In genomic region chr7:92158660-92159575, GRCh38 we compare ENCODE assay signal across 12 cellular contexts. TPM values are rescaled to one million over a fixed set of nuclear protein-coding genes. Genes with fewer than 3 reads are reported as not detected.
A peak's percentile ranks its signal among the peaks of the same experiment; 100 is the strongest.
DNase-seq lines count a peak whose midpoint lies in the region; ATAC-seq and TF ChIP-seq lines count a peak whose summit lies in the region.
"Had no signal": no experiment of that assay in that cellular context is flagged by ENCODE, and none has a peak within 500 bp of the region (broad histone marks: within the 10 kb centered on the region; RNA-seq: fewer than 3 reads in every experiment).

No MANE protein-coding gene starts in this region.

- H3K79me2 ChIP-seq in SK-N-SH (ENCODE audit: insufficient read depth) (no peaks in the 10 kb centered on the region), trophoblast cell (ENCODE audit: control insufficient read depth, insufficient read depth, low read length, poor library complexity) (no peaks in the 10 kb centered on the region)

- H3K36me3 ChIP-seq in SK-N-SH (replicated peaks in 1 of 2; ENCODE audit: control insufficient read depth in 1 of 2, insufficient read depth in 2 of 2, low read length in 1 of 2) (no peaks in the 10 kb centered on the region), skeletal muscle satellite cell (ENCODE audit: insufficient read depth, low read length) (no peaks in the 10 kb centered on the region), trophoblast cell (ENCODE audit: control insufficient read depth in 1 of 2, insufficient read depth in 2 of 2, low read length in 2 of 2) (no peaks in the 10 kb centered on the region)
- H3K36me3 ChIP-seq: SJCRH30 had no signal

- H3K4me3 ChIP-seq in SK-N-SH (ENCODE audit: low read depth in 2 of 2, low read length in 1 of 2) (no peak overlapping the region; a peak in 1 of 4 replicates), skeletal muscle satellite cell (ENCODE audit: low read length) (peak overlapping the region; percentile 4), trophoblast cell (ENCODE audit: low read depth, low read length) (no peak overlapping the region)
- H3K4me3 ChIP-seq: SJCRH30 had no signal

- no peak overlapping the region for H2AK5ac ChIP-seq in trophoblast cell (ENCODE audit: low read length)

- H3K9me2 ChIP-seq in SK-N-SH: no peaks in the 10 kb centered on the region

- H2AFZ ChIP-seq in SK-N-SH (ENCODE audit: low read depth) (peak overlapping the region; percentile 2; the same call in 1 of the 2 replicates), trophoblast cell (ENCODE audit: insufficient read depth, low read length, poor library complexity) (no peak overlapping the region)

- H3K23ac ChIP-seq in trophoblast cell (ENCODE audit: low read length): no peak overlapping the region

- no peak overlapping the region for H3K27ac Mint-ChIP-seq in WTC11
- no peak overlapping the region for H3K27ac Mint-ChIP-seq in activated CD8-positive, alpha-beta T cell treated with anti-CD3 and anti-CD28 coated beads, Interleukin-2, amount 10 ng/mL, durations not matched to agents 7 days and 5 days

- no peak overlapping the region for H3K14ac ChIP-seq in trophoblast cell (ENCODE audit: low read length)

- no peak for TF ChIP-seq RAD21 in SK-N-SH (IDR thresholded peaks at IDR 0.05; ENCODE audit: low read length)

- no peak overlapping the region for H2BK5ac ChIP-seq in trophoblast cell (ENCODE audit: low read depth, low read length, poor library complexity)

- H3K4ac ChIP-seq in trophoblast cell (ENCODE audit: low read depth, low read length): no peak overlapping the region

- H4K91ac ChIP-seq in trophoblast cell (ENCODE audit: low read depth, low read length): no peak overlapping the region

- no peaks in the 10 kb centered on the region for H3K36me3 Mint-ChIP-seq in WTC11
- no peaks in the 10 kb centered on the region for H3K36me3 Mint-ChIP-seq in activated CD8-positive, alpha-beta T cell treated with anti-CD3 and anti-CD28 coated beads, Interleukin-2, amount 10 ng/mL, durations not matched to agents 7 days and 5 days (ENCODE audit: low read depth)

- ATAC-seq in GM18870 (IDR thresholded peaks at IDR 0.05; ENCODE audit: unreplicated experiment): peak; percentile 72
- ATAC-seq in HG02870 (IDR thresholded peaks at IDR 0.05; ENCODE audit: unreplicated experiment): peak; percentile 80
- no peak for ATAC-seq in WTC11
- no peak for ATAC-seq in HG02678 (IDR thresholded peaks at IDR 0.05; ENCODE audit: unreplicated experiment)
- no peak for ATAC-seq in activated CD8-positive, alpha-beta T cell treated with anti-CD3 and anti-CD28 coated beads, Interleukin-2, amount 10 ng/mL, durations not matched to agents 7 days and 5 days

- H2BK120ac ChIP-seq in trophoblast cell (ENCODE audit: insufficient read depth, low read length, poor library complexity): no peak overlapping the region

- no peak for TF ChIP-seq CTCF in SK-N-SH (IDR thresholded peaks at IDR 0.05)
- no peak for TF ChIP-seq CTCF in WTC11 (IDR thresholded peaks at IDR 0.05)

- 62% methylated on average over 3 of the region's 3 CpGs for WGBS in SK-N-SH (ENCODE audit: low lambda C conversion rate)
- no CpG with 5 or more reads among the region's 3 CpGs for WGBS in trophoblast cell (ENCODE audit: extremely low coverage, insufficient coverage, insufficient read length)

- H3K4me1 ChIP-seq in SK-N-SH (ENCODE audit: control insufficient read depth in 1 of 2, insufficient read depth in 2 of 2, low read depth in 1 of 2, low read length in 1 of 2) (no peaks in the 10 kb centered on the region; a peak in 1 of 4 replicates), skeletal muscle satellite cell (ENCODE audit: control insufficient read depth, insufficient read depth, low read length) (peaks cover 25% of the 10 kb centered on the region), trophoblast cell (ENCODE audit: control insufficient read depth in 1 of 2, insufficient read depth in 2 of 2, low read length in 2 of 2) (no peaks in the 10 kb centered on the region)

- H3K79me1 ChIP-seq in trophoblast cell (ENCODE audit: low read length): no peaks in the 10 kb centered on the region

- POLR2A ChIA-PET in SK-N-SH (lab: Yijun Ruan, JAX) (no interaction called here), WTC11 (lab: Charles Lee) (interaction anchor here (0.7 kb wide), 1 partner anchor 20 kb away, joined by 4 read pairs; no protein-coding TSS in a partner anchor)
- POLR2A ChIA-PET in activated CD8-positive, alpha-beta T cell treated with anti-CD3 and anti-CD28 coated beads, Interleukin-2, amount 10 ng/mL, durations not matched to agents 7 days and 5 days (lab: Charles Lee): no interaction called here

- H3K27ac ChIP-seq in SK-N-SH (ENCODE audit: low read depth in 2 of 2, low read length in 1 of 2) (peak overlapping the region in 1 of 2 experiments; percentile 37; a peak in 2 of 4 replicates), trophoblast cell (ENCODE audit: low read depth, low read length) (no peak overlapping the region)
- H3K27ac ChIP-seq: SJCRH30 had no signal

- H3K27me3 Mint-ChIP-seq in WTC11 (ENCODE audit: low read depth): no peaks in the 10 kb centered on the region; the same call in 1 of the 2 replicates
- H3K27me3 Mint-ChIP-seq in activated CD8-positive, alpha-beta T cell treated with anti-CD3 and anti-CD28 coated beads, Interleukin-2, amount 10 ng/mL, durations not matched to agents 7 days and 5 days (ENCODE audit: low read depth): peaks cover 23% of the 10 kb centered on the region

- H3K18ac ChIP-seq in trophoblast cell (ENCODE audit: low read length): no peak overlapping the region

- no peak overlapping the region for H2BK12ac ChIP-seq in trophoblast cell (ENCODE audit: low read length)

- H3K4me1 Mint-ChIP-seq in WTC11: no peaks in the 10 kb centered on the region
- H3K4me1 Mint-ChIP-seq in activated CD8-positive, alpha-beta T cell treated with anti-CD3 and anti-CD28 coated beads, Interleukin-2, amount 10 ng/mL, durations not matched to agents 7 days and 5 days (ENCODE audit: low read depth): peaks cover 5% of the 10 kb centered on the region

- H3K4me3 Mint-ChIP-seq in WTC11: no peak overlapping the region
- H3K4me3 Mint-ChIP-seq in activated CD8-positive, alpha-beta T cell treated with anti-CD3 and anti-CD28 coated beads, Interleukin-2, amount 10 ng/mL, durations not matched to agents 7 days and 5 days: no peak overlapping the region

- no peaks in the 10 kb centered on the region for H3K9me3 Mint-ChIP-seq in WTC11
- H3K9me3 Mint-ChIP-seq in activated CD8-positive, alpha-beta T cell treated with anti-CD3 and anti-CD28 coated beads, Interleukin-2, amount 10 ng/mL, durations not matched to agents 7 days and 5 days (ENCODE audit: insufficient read depth): no peaks in the 10 kb centered on the region

- H3K4me2 ChIP-seq in SK-N-SH (peak overlapping the region; percentile 2; the same call in 1 of the 2 replicates), skeletal muscle satellite cell (ENCODE audit: low read length) (peak overlapping the region; percentile 54), trophoblast cell (ENCODE audit: low read length) (no peak overlapping the region)

- H4K12ac ChIP-seq in trophoblast cell (ENCODE audit: low read depth, low read length): no peak overlapping the region

- no peak overlapping the region for H4K8ac ChIP-seq in trophoblast cell (ENCODE audit: low read depth, low read length)

- H3K9ac ChIP-seq in SK-N-SH (no peak overlapping the region), skeletal muscle satellite cell (ENCODE audit: low read depth, low read length) (no peak overlapping the region), trophoblast cell (ENCODE audit: low read length) (no peak overlapping the region)

- H3K9me3 ChIP-seq in SK-N-SH: no peaks in the 10 kb centered on the region
- H3K9me3 ChIP-seq in skeletal muscle satellite cell (replicated peaks; ENCODE audit: low read length): no peaks in the 10 kb centered on the region
- no peaks in the 10 kb centered on the region for H3K9me3 ChIP-seq in trophoblast cell (ENCODE audit: insufficient read depth, low read depth, low read length)
- H3K9me3 ChIP-seq: SJCRH30 had no signal

- CTCF ChIA-PET in SK-N-SH (lab: Yijun Ruan, JAX): interaction anchor here (0.8 to 1.1 kb wide), 2 partner anchors 14 to 25 kb away, joined by 3 read pairs; no protein-coding TSS in a partner anchor
- CTCF ChIA-PET in WTC11 (lab: Charles Lee): no interaction called here
- CTCF ChIA-PET in activated CD8-positive, alpha-beta T cell treated with anti-CD3 and anti-CD28 coated beads, Interleukin-2, amount 10 ng/mL, durations not matched to agents 7 days and 5 days (lab: Charles Lee): no interaction called here

- no peaks in the 10 kb centered on the region for H3K27me3 ChIP-seq in SK-N-SH (ENCODE audit: insufficient read depth)
- H3K27me3 ChIP-seq in skeletal muscle satellite cell (ENCODE audit: control insufficient read depth, insufficient read depth, low read length): no peaks in the 10 kb centered on the region
- no peaks in the 10 kb centered on the region for H3K27me3 ChIP-seq in trophoblast cell (ENCODE audit: insufficient read depth, low read length)
- H3K27me3 ChIP-seq: SJCRH30 had no signal

- DNase-seq in SK-N-SH: no peak
- no peak for DNase-seq in WTC11 (ENCODE audit: low spot score)
- DNase-seq in trophoblast cell: no peak
- DNase-seq in activated CD8-positive, alpha-beta T cell treated with anti-CD3 and anti-CD28 coated beads, Interleukin-2, amount 10 ng/mL, durations not matched to agents 7 days and 5 days: no peak
- DNase-seq: activated effector memory CD4-positive, alpha-beta T cell treated with anti-CD3 and anti-CD28 coated beads, Interleukin-2, amount 50 U/mL, for 16 hours; MV-4-11; SJCRH30; substantia nigra had no signal

- peaks cover 5% of the 10 kb centered on the region for H3F3A ChIP-seq in SK-N-SH (replicated peaks; ENCODE audit: insufficient read depth)

- no peaks in the 10 kb centered on the region for H4K20me1 ChIP-seq in SK-N-SH (ENCODE audit: insufficient read depth)

- TF ChIP-seq EP300 in SK-N-SH (IDR thresholded peaks at IDR 0.05; ENCODE audit: borderline replicate concordance in 1 of 2, low read depth in 1 of 2, low read length in 1 of 2): peak in 1 of 2 experiments; percentile 41; a peak in 1 of 4 replicates

RNA-seq across cellular contexts. Expression of gene LRRD1, which starts 20.0 kb away (rescaled TPM):
- 0.03 TPM in 1 of 2 replicates, not detected in the other for polyA plus RNA-seq in SK-N-SH (2012; rRNA removed)
- 0.01 and 0.03 TPM in 2 replicates for polyA plus RNA-seq in SK-N-SH (2012; cell fraction: cytosol; rRNA removed)
- polyA plus RNA-seq in SK-N-SH (2012; cell fraction: nucleus; rRNA removed): 0.14 and 0.23 TPM in 2 replicates
- total RNA-seq in skeletal muscle satellite cell (2012; rRNA removed): 0.51 TPM in 1 of 2 replicates, not detected in the other
- not detected in 3 replicates for total RNA-seq in WTC11 (2021)
- 0.01 and 0.04 TPM in 2 replicates for polyA plus RNA-seq in trophoblast cell (2013)
- under 1 TPM in 1 of 2 experiments, not detected in 1; 0.13 TPM for total RNA-seq in activated CD8-positive, alpha-beta T cell treated with anti-CD3 and anti-CD28 coated beads, Interleukin-2, amount 10 ng/mL, durations not matched to agents 7 days and 5 days

RNA-seq across cellular contexts. Expression of gene CYP51A1, which starts 24.6 kb away (rescaled TPM):
- polyA plus RNA-seq in SK-N-SH (2012; rRNA removed): 4.3 and 4.7 TPM in 2 replicates
- polyA plus RNA-seq in SK-N-SH (2012; cell fraction: cytosol; rRNA removed): 8.8 and 12.1 TPM in 2 replicates
- polyA plus RNA-seq in SK-N-SH (2012; cell fraction: nucleus; rRNA removed): 3.2 and 3.6 TPM in 2 replicates
- 84.7 and 171 TPM in 2 replicates for total RNA-seq in skeletal muscle satellite cell (2012; rRNA removed)
- total RNA-seq in WTC11 (2021): 81.4 to 85.1 TPM (median 84.1 TPM) in 3 replicates
- 151 and 152 TPM in 2 replicates for polyA plus RNA-seq in trophoblast cell (2013)
- total RNA-seq in activated CD8-positive, alpha-beta T cell treated with anti-CD3 and anti-CD28 coated beads, Interleukin-2, amount 10 ng/mL, durations not matched to agents 7 days and 5 days: 10 to 100 TPM; 36.2 to 36.4 TPM

Comparison
In these comparisons a context has a peak if more than half of its experiments do, and no peak if none do; other contexts are left out.
1. ATAC-seq: peak in GM18870 (single experiment) and HG02870 (single experiment); none in WTC11 (single experiment), HG02678 (single experiment) and activated CD8-positive, alpha-beta T cell treated with anti-CD3 and anti-CD28 coated beads, Interleukin-2, amount 10 ng/mL, durations not matched to agents 7 days and 5 days (single experiment).